17 cellular contexts compared by ENCODE assay signal in genomic region chr10:11797847-11798633, GRCh38.
"Had no signal": no experiment of that assay in that cellular context is flagged by ENCODE, and none has a peak within 500 bp of the region (broad histone marks: within the 10 kb centered on the region; RNA-seq: fewer than 3 reads in every experiment).

No MANE protein-coding gene starts in this region.

- H3K4me3 ChIP-seq: gastrocnemius medialis, heart left ventricle, left ventricle myocardium inferior had no signal

- H3K27me3 ChIP-seq: gastrocnemius medialis, heart left ventricle had no signal

- H3K9me3 ChIP-seq: gastrocnemius medialis, heart left ventricle, left ventricle myocardium inferior had no signal

- DNase-seq: activated CD4-positive, alpha-beta T cell treated with anti-CD3 and anti-CD28 coated beads, Interleukin-2, amount 50 U/mL, for 48 hours; activated CD4-positive, CD25-positive, alpha-beta regulatory T cell treated with anti-CD3 and anti-CD28 coated beads, Interleukin-2, amount 50 U/mL, for 72 hours; activated naive CD4-positive, alpha-beta T cell treated with anti-CD3 and anti-CD28 coated beads for 36 hours; effector memory CD8-positive, alpha-beta T cell; erythroblast; gastrocnemius medialis; heart left ventricle; left ventricle myocardium inferior; natural killer cell; nucleus accumbens; right cardiac atrium; small intestine; stimulated activated naive CD8-positive, alpha-beta T cell treated with anti-CD3 and anti-CD28 coated beads, Interleukin-15, Interleukin-2, amounts not matched to agents 100 U/mL and 50 U/mL, for 24 hours; trophoblast cell had no signal

- H3K4me1 Mint-ChIP-seq: natural killer cell had no signal

- H3K27me3 Mint-ChIP-seq: dendritic cell treated with granulocyte-macrophage colony-stimulating factor and Interleukin-4, amounts not matched to agents 40 ng/mL and 50 ng/mL, for 4 days had no signal

- H3K36me3 ChIP-seq: gastrocnemius medialis, heart left ventricle, left ventricle myocardium inferior had no signal

- H3K27ac ChIP-seq: gastrocnemius medialis, heart left ventricle, left ventricle myocardium inferior had no signal

- H3K36me3 Mint-ChIP-seq: natural killer cell had no signal

- H3K4me3 Mint-ChIP-seq: activated naive CD4-positive, alpha-beta T cell treated with anti-CD3 and anti-CD28 coated beads for 36 hours; activated T-helper 17 cell treated with anti-CD3 and anti-CD28 coated beads, Interleukin-2, amount 50 U/mL, for 72 hours; dendritic cell treated with granulocyte-macrophage colony-stimulating factor and Interleukin-4, amounts not matched to agents 40 ng/mL and 50 ng/mL, for 4 days; effector memory CD8-positive, alpha-beta T cell; natural killer cell; T-helper 2 cell treated with Interferon-gamma antibody and Interleukin-4, amounts not matched to agents 5 μg/mL and 100 μg/mL, for 36 hours had no signal

- H3K27ac Mint-ChIP-seq: activated naive CD4-positive, alpha-beta T cell treated with anti-CD3 and anti-CD28 coated beads for 36 hours; activated T-helper 17 cell treated with anti-CD3 and anti-CD28 coated beads, Interleukin-2, amount 50 U/mL, for 72 hours; dendritic cell treated with granulocyte-macrophage colony-stimulating factor and Interleukin-4, amounts not matched to agents 40 ng/mL and 50 ng/mL, for 4 days; effector memory CD8-positive, alpha-beta T cell; natural killer cell; T-helper 2 cell treated with Interferon-gamma antibody and Interleukin-4, amounts not matched to agents 5 μg/mL and 100 μg/mL, for 36 hours had no signal

- H3K9me3 Mint-ChIP-seq: dendritic cell treated with granulocyte-macrophage colony-stimulating factor and Interleukin-4, amounts not matched to agents 40 ng/mL and 50 ng/mL, for 4 days; effector memory CD8-positive, alpha-beta T cell; natural killer cell; T-helper 2 cell treated with Interferon-gamma antibody and Interleukin-4, amounts not matched to agents 5 μg/mL and 100 μg/mL, for 36 hours had no signal

- H3K4me1 ChIP-seq: gastrocnemius medialis had no signal
